In the genomic region with DNA sequence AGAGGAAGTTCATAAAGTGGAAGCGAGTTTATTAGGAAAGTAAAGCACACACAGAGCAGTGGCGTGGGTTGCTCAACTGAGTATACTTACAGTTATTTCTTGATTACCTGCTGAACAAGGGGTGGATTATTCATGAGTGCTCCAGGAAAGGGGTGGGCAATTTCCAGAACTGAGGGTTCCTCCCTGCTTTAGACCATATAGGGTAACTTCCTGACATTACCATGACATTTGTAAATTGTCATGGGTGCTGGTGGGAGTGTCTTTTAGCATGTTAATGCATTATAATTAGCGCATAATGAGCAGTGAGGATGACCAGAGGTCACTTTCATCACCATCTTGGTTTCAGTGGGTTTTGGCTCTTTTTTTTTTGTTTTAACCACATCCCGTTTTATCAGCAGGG, we compare ENCODE assay signal across 17 cellular contexts. TPM values are rescaled to one million over a fixed set of nuclear protein-coding genes. Genes with fewer than 3 reads are reported as not detected.
DNase-seq lines count a peak whose midpoint lies in the region; TF ChIP-seq lines count a peak whose summit lies in the region.
"Had no signal": no experiment of that assay in that cellular context is flagged by ENCODE, and none has a peak within 500 bp of the region (broad histone marks: within the 10 kb centered on the region; RNA-seq: fewer than 3 reads in every experiment).

No MANE protein-coding gene starts in this region.

- peaks cover 3% of the 10 kb centered on the region for H3K4me1 ChIP-seq in endodermal cell (ENCODE audit: control insufficient read depth, insufficient read depth, low read length)
- H3K4me1 ChIP-seq in colonic mucosa: no peaks in the 10 kb centered on the region

- TF ChIP-seq CTCF in endodermal cell (conservative IDR thresholded peaks at IDR 0.05) (no peak), colonic mucosa (IDR thresholded peaks at IDR 0.05) (no peak)

- peak; percentile 21 for DNase-seq in activated naive CD4-positive, alpha-beta T cell treated with anti-CD3 and anti-CD28 coated beads for 36 hours
- no peak for DNase-seq in activated naive CD4-positive, alpha-beta T cell treated with Interleukin-2 at 50 U/mL for 16 hours
- DNase-seq in NOMO-1 (lab: John Stamatoyannopoulos, UW; ENCODE audit: unreplicated experiment in 2 of 2) (peak; percentile 19 to 53), endodermal cell (peak; percentile 41), epidermal melanocyte (ENCODE audit: insufficient read length, low spot score) (no peak), colonic mucosa (no peak), NCI-H510A treated with DMSO at 0.1 percent for 48 hours (lab: John Stamatoyannopoulos, UW) (no peak), NCI-H128 (lab: John Stamatoyannopoulos, UW; ENCODE audit: unreplicated experiment) (no peak)
- DNase-seq: HCEC 1CT, NCI-H1092 treated with DMSO at 0.1 percent for 48 hours, NCI-H187, NCI-H446, NCI-H748 treated with DMSO at 0.1 percent for 48 hours had no signal

- CTCF ChIA-PET in activated naive CD4-positive, alpha-beta T cell treated with anti-CD3 and anti-CD28 coated beads for 36 hours (lab: Charles Lee): interaction anchor here (1.0 to 3.1 kb wide), 3 partner anchors 82 to 209 kb away, joined by 4 to 61 read pairs (median 4); no protein-coding TSS in a partner anchor

- H3K4me3 ChIP-seq in endodermal cell (ENCODE audit: low read length) (no peak overlapping the region), colonic mucosa (no peak overlapping the region)

- H3K27me3 Mint-ChIP-seq in activated naive CD4-positive, alpha-beta T cell treated with anti-CD3 and anti-CD28 coated beads for 36 hours (ENCODE audit: low read depth): peaks cover 25% of the 10 kb centered on the region
- peaks cover 22% of the 10 kb centered on the region for H3K27me3 Mint-ChIP-seq in endodermal cell (ENCODE audit: insufficient read depth)
- H3K27me3 Mint-ChIP-seq: IgD-negative memory B cell had no signal

- no peak overlapping the region for H3K27ac Mint-ChIP-seq in activated naive CD4-positive, alpha-beta T cell treated with anti-CD3 and anti-CD28 coated beads for 36 hours
- H3K27ac Mint-ChIP-seq in endodermal cell: no peak overlapping the region

- H3K9me3 ChIP-seq in endodermal cell (ENCODE audit: control insufficient read depth, low read length) (peaks cover 4% of the 10 kb centered on the region), colonic mucosa (no peaks in the 10 kb centered on the region)

- H3K27me3 ChIP-seq in endodermal cell (ENCODE audit: control insufficient read depth, insufficient read depth, low read length, poor library complexity, severe bottlenecking): no peaks in the 10 kb centered on the region
- H3K27me3 ChIP-seq in colonic mucosa: no peaks in the 10 kb centered on the region

- no peak overlapping the region for H3K4me3 Mint-ChIP-seq in activated naive CD4-positive, alpha-beta T cell treated with anti-CD3 and anti-CD28 coated beads for 36 hours
- H3K4me3 Mint-ChIP-seq in endodermal cell: no peak overlapping the region

- 79 to 84% methylated on average over 2 to 4 of the region's 4 CpGs for WGBS in endodermal cell (ENCODE audit: insufficient coverage in 1 of 2, insufficient read length in 1 of 2), 2 experiments

- H3K9ac ChIP-seq in endodermal cell (ENCODE audit: extremely low read depth, low read length, poor library complexity, severe bottlenecking) (no peak overlapping the region), colonic mucosa (ENCODE audit: low read depth in 2 of 2, low read length in 2 of 2) (no peak overlapping the region)

- H3K36me3 Mint-ChIP-seq in activated naive CD4-positive, alpha-beta T cell treated with anti-CD3 and anti-CD28 coated beads for 36 hours (ENCODE audit: low read depth): no peaks in the 10 kb centered on the region
- H3K36me3 Mint-ChIP-seq in endodermal cell (ENCODE audit: low read depth): no peaks in the 10 kb centered on the region

- no peak overlapping the region for H3K27ac ChIP-seq in endodermal cell (ENCODE audit: low read depth, low read length)
- no peak overlapping the region for H3K27ac ChIP-seq in colonic mucosa
- H3K27ac ChIP-seq: RWPE1 had no signal

- H3K4me1 Mint-ChIP-seq in activated naive CD4-positive, alpha-beta T cell treated with anti-CD3 and anti-CD28 coated beads for 36 hours (ENCODE audit: low read depth): peaks cover 14% of the 10 kb centered on the region
- H3K4me1 Mint-ChIP-seq in endodermal cell: peaks cover 16% of the 10 kb centered on the region

- intact Hi-C loops in activated naive CD4-positive, alpha-beta T cell treated with anti-CD3 and anti-CD28 coated beads for 36 hours (cut with micrococcal nuclease): loop anchor here (2.0 kb wide), 1 partner anchor 383 kb away; no protein-coding TSS in a partner anchor
- intact Hi-C loops in colonic mucosa (cut with DNase I): no loop called here

- no peaks in the 10 kb centered on the region for H3K9me3 Mint-ChIP-seq in activated naive CD4-positive, alpha-beta T cell treated with anti-CD3 and anti-CD28 coated beads for 36 hours
- H3K9me3 Mint-ChIP-seq in endodermal cell: no peaks in the 10 kb centered on the region

- H3K36me3 ChIP-seq in endodermal cell (ENCODE audit: control insufficient read depth, insufficient read depth, low read length) (no peaks in the 10 kb centered on the region), colonic mucosa (no peaks in the 10 kb centered on the region)

RNA-seq across cellular contexts. Expression of gene PDYN, which starts 29.8 kb away (rescaled TPM):
- total RNA-seq in activated naive CD4-positive, alpha-beta T cell treated with anti-CD3 and anti-CD28 coated beads for 36 hours: not detected
- total RNA-seq in endodermal cell (under 1 TPM; 0.51 to 0.71 TPM), colonic mucosa (not detected)
- 2.6 TPM for polyA plus RNA-seq in endodermal cell (2013, experiment 1 of 2)
- 2.4 TPM for polyA plus RNA-seq in endodermal cell (2013, experiment 2 of 2)
- total RNA-seq: A673, HT1080 had no signal
- polyA plus RNA-seq: IgD-negative memory B cell had no signal

Comparison
In these comparisons a context has a peak if more than half of its experiments do, and no peak if none do; other contexts are left out.
1. DNase-seq: peak in activated naive CD4-positive, alpha-beta T cell treated with anti-CD3 and anti-CD28 coated beads for 36 hours (single experiment), NOMO-1 (2 of 2) and endodermal cell (single experiment); none in activated naive CD4-positive, alpha-beta T cell treated with Interleukin-2 at 50 U/mL for 16 hours (single experiment), epidermal melanocyte (single experiment), colonic mucosa (single experiment), NCI-H510A treated with DMSO at 0.1 percent for 48 hours (single experiment) and NCI-H128 (single experiment).